10 cellular contexts compared by ENCODE assay signal in genomic region chr1:30763654-30764248, GRCh38. TPM values are rescaled to one million over a fixed set of nuclear protein-coding genes. Genes with fewer than 3 reads are reported as not detected.
DNase-seq lines count a peak whose midpoint lies in the region; TF ChIP-seq lines count a peak whose summit lies in the region.
"Had no signal": no experiment of that assay in that cellular context is flagged by ENCODE, and none has a peak within 500 bp of the region (broad histone marks: within the 10 kb centered on the region; RNA-seq: fewer than 3 reads in every experiment).

No MANE protein-coding gene starts in this region.

- H3K9me3 Mint-ChIP-seq in HFFc6: no peaks in the 10 kb centered on the region
- no peaks in the 10 kb centered on the region for H3K9me3 Mint-ChIP-seq in CD8-positive, alpha-beta memory T cell
- H3K9me3 Mint-ChIP-seq: endodermal cell had no signal

- H3K4me1 Mint-ChIP-seq in HFFc6 (ENCODE audit: low read depth): peaks cover 15% of the 10 kb centered on the region
- H3K4me1 Mint-ChIP-seq in CD8-positive, alpha-beta memory T cell: peaks cover 50 to 64% (median 54%) of the 10 kb centered on the region in 3 donors

- H2AFZ ChIP-seq in OCI-LY7 (ENCODE audit: low read length): no peak overlapping the region

- H3K4me3 Mint-ChIP-seq in HFFc6: no peak overlapping the region
- H3K4me3 Mint-ChIP-seq in CD8-positive, alpha-beta memory T cell: no peak overlapping the region
- H3K4me3 Mint-ChIP-seq: activated CD8-positive, alpha-beta memory T cell treated with anti-CD3 and anti-CD28 coated beads, Interleukin-2, amount 10 ng/mL, durations not matched to agents 7 days and 5 days; endodermal cell had no signal

- H3K27ac ChIP-seq in substantia nigra (ENCODE audit: low read depth, low read length, poor library complexity, severe bottlenecking) (peak overlapping the region; percentile 92), OCI-LY7 (ENCODE audit: low read depth, low read length, poor library complexity, severe bottlenecking) (no peak overlapping the region)
- no peak overlapping the region for H3K27ac ChIP-seq in CD8-positive, alpha-beta memory T cell (ENCODE audit: low read depth, low read length)

- peaks cover 10% of the 10 kb centered on the region for H3K4me1 ChIP-seq in adipocyte (ENCODE audit: control insufficient read depth, insufficient read depth, low read length)
- peaks cover 53% of the 10 kb centered on the region for H3K4me1 ChIP-seq in OCI-LY7 (ENCODE audit: insufficient read depth, low read length, poor library complexity, severe bottlenecking)
- peaks cover 58% of the 10 kb centered on the region for H3K4me1 ChIP-seq in CD8-positive, alpha-beta memory T cell (ENCODE audit: insufficient read depth, low read length)

- no peak for TF ChIP-seq CTCF in HFFc6 (IDR thresholded peaks at IDR 0.05)
- no peak for TF ChIP-seq CTCF in OCI-LY7 (conservative IDR thresholded peaks at IDR 0.05; ENCODE audit: low read length)

- H3K9me2 ChIP-seq in OCI-LY7 (ENCODE audit: insufficient read depth, low read length): no peaks in the 10 kb centered on the region

- no TSS peak for BruUV-seq in OCI-LY7 (replicated peaks; lab: Mats Ljungman, UMichigan)

- H3K4me3 ChIP-seq in adipocyte (ENCODE audit: low read length) (no peak overlapping the region), OCI-LY7 (ENCODE audit: low read depth, low read length, poor library complexity, severe bottlenecking) (no peak overlapping the region)
- no peak overlapping the region for H3K4me3 ChIP-seq in CD8-positive, alpha-beta memory T cell (ENCODE audit: low read length)

- H3K9me3 ChIP-seq in adipocyte (ENCODE audit: control insufficient read depth, low read length) (no peaks in the 10 kb centered on the region), OCI-LY7 (ENCODE audit: low read length) (no peaks in the 10 kb centered on the region)
- no peaks in the 10 kb centered on the region for H3K9me3 ChIP-seq in CD8-positive, alpha-beta memory T cell (ENCODE audit: low read length)

- peaks cover 12% of the 10 kb centered on the region for H3K27me3 Mint-ChIP-seq in HFFc6 (ENCODE audit: insufficient read depth)
- peaks cover 0 to 2% of the 10 kb centered on the region in 2 donors for H3K27me3 Mint-ChIP-seq in CD8-positive, alpha-beta memory T cell
- H3K27me3 Mint-ChIP-seq: activated CD8-positive, alpha-beta memory T cell treated with anti-CD3 and anti-CD28 coated beads, Interleukin-2, amount 10 ng/mL, durations not matched to agents 7 days and 5 days had no signal

- H3K4me2 ChIP-seq in OCI-LY7 (ENCODE audit: low read length): no peak overlapping the region

- H4K20me1 ChIP-seq in OCI-LY7 (ENCODE audit: insufficient read depth, low read length): no peaks in the 10 kb centered on the region

- POLR2A ChIA-PET in OCI-LY7 (lab: Charles Lee): interaction anchor here (0.7 kb wide), 1 partner anchor 43 kb away, joined by 3 read pairs; no protein-coding TSS in a partner anchor
- POLR2A ChIA-PET in CD8-positive, alpha-beta memory T cell (lab: Charles Lee): no interaction called here

- no peaks in the 10 kb centered on the region for H3K79me2 ChIP-seq in OCI-LY7 (ENCODE audit: insufficient read depth, low read depth, low read length)

- CTCF ChIA-PET in OCI-LY7 (lab: Charles Lee; ENCODE audit: unreplicated experiment): no interaction called here
- CTCF ChIA-PET in CD8-positive, alpha-beta memory T cell (lab: Charles Lee): interaction anchor here (1.0 to 1.9 kb wide), 3 partner anchors 16 to 44 kb away, joined by 3 to 6 read pairs (median 5); no protein-coding TSS in a partner anchor

- H3K36me3 Mint-ChIP-seq in HFFc6 (ENCODE audit: low read depth): no peaks in the 10 kb centered on the region; the same call in 1 of the 2 replicates
- H3K36me3 Mint-ChIP-seq in CD8-positive, alpha-beta memory T cell: peaks cover 0 to 2% (median 0%) of the 10 kb centered on the region in 3 donors
- H3K36me3 Mint-ChIP-seq: activated CD8-positive, alpha-beta memory T cell treated with anti-CD3 and anti-CD28 coated beads, Interleukin-2, amount 10 ng/mL, durations not matched to agents 7 days and 5 days had no signal

- intact Hi-C loops in OCI-LY7 (cut with micrococcal nuclease; ENCODE audit: unreplicated experiment): no loop called here

- H3K9ac ChIP-seq in adipocyte (ENCODE audit: low read length): no peak overlapping the region

- no peaks in the 10 kb centered on the region for H3K27me3 ChIP-seq in adipocyte (replicated peaks; ENCODE audit: control insufficient read depth, insufficient read depth, low read length)
- no peaks in the 10 kb centered on the region for H3K27me3 ChIP-seq in CD8-positive, alpha-beta memory T cell (ENCODE audit: insufficient read depth, low read length, poor library complexity, severe bottlenecking)

- H3K27ac Mint-ChIP-seq in HFFc6: peak overlapping the region; percentile 31; the same call in 1 of the 2 replicates
- peak overlapping the region in 2 of 8 donors; percentile 70 to 76 for H3K27ac Mint-ChIP-seq in CD8-positive, alpha-beta memory T cell
- H3K27ac Mint-ChIP-seq: endodermal cell had no signal

- H3K36me3 ChIP-seq in adipocyte (ENCODE audit: control insufficient read depth, insufficient read depth, low read length, severe bottlenecking) (no peaks in the 10 kb centered on the region), OCI-LY7 (ENCODE audit: insufficient read depth, low read length) (no peaks in the 10 kb centered on the region)
- no peaks in the 10 kb centered on the region for H3K36me3 ChIP-seq in CD8-positive, alpha-beta memory T cell (ENCODE audit: insufficient read depth, low read length)

- DNase-seq in HFFc6: peak; percentile 30
- DNase-seq in adipocyte (ENCODE audit: low read depth): peak; percentile 7
- DNase-seq in medulla oblongata (ENCODE audit: extremely low spot score): peak; percentile 81
- peak in 32 of 49 donors; percentile 22 to 80 (median 52) for DNase-seq in substantia nigra (lab: John Stamatoyannopoulos, UW)
- DNase-seq in OCI-LY7 (ENCODE audit: low spot score): no peak
- DNase-seq in CD8-positive, alpha-beta memory T cell: no peak
- DNase-seq in HPDE6-E6E7 (ENCODE audit: extremely low spot score): no peak
- DNase-seq: activated CD8-positive, alpha-beta memory T cell treated with anti-CD3 and anti-CD28 coated beads, Interleukin-2, amount 10 ng/mL, durations not matched to agents 7 days and 5 days; endodermal cell; Kasumi-1 had no signal

RNA-seq across cellular contexts. Expression of gene LAPTM5, which starts 6.2 kb away (rescaled TPM):
- total RNA-seq in HFFc6 (2021; fragmentation: NEBNext Ultra II Directional; extraction: Animal tissue kit (Norgen Biotek cat#: 25700)): under 1 TPM; 0.38 to 0.81 (median 0.63) TPM
- 91.2 and 113 TPM in 2 replicates for total RNA-seq in OCI-LY7 (2014; rRNA removed; shearing (Covaris generic))
- total RNA-seq in OCI-LY7 (2022): 137 and 163 TPM in 2 replicates
- 100 to 1,000 TPM; 204 to 206 TPM for total RNA-seq in CD8-positive, alpha-beta memory T cell
- 589 TPM for polyA plus RNA-seq in CD8-positive, alpha-beta memory T cell
- total RNA-seq: endodermal cell had no signal

RNA-seq across cellular contexts. Expression of gene MATN1, which starts 40.4 kb away (rescaled TPM):
- total RNA-seq in HFFc6 (2021; fragmentation: NEBNext Ultra II Directional; extraction: Animal tissue kit (Norgen Biotek cat#: 25700)): under 1 TPM in 1 of 6 experiments, not detected in 5; 0.06 TPM
- total RNA-seq in OCI-LY7 (2014; rRNA removed; shearing (Covaris generic)): 0.18 and 0.28 TPM in 2 replicates
- total RNA-seq in OCI-LY7 (2022): 0.42 TPM in 1 of 2 replicates, not detected in the other
- total RNA-seq in CD8-positive, alpha-beta memory T cell: under 1 TPM; 0.59 to 0.91 TPM
- not detected for polyA plus RNA-seq in CD8-positive, alpha-beta memory T cell
- total RNA-seq: endodermal cell had no signal

Comparison
In these comparisons a context has a peak if more than half of its experiments do, and no peak if none do; other contexts are left out.
1. DNase-seq: peak in HFFc6 (single experiment), adipocyte (single experiment), medulla oblongata (single experiment) and substantia nigra (32 of 49); none in OCI-LY7 (single experiment), CD8-positive, alpha-beta memory T cell (0 of 5) and HPDE6-E6E7 (single experiment).
2. RNA of gene LAPTM5, which starts 6.2 kb away (total RNA-seq): 204 to 206 TPM in CD8-positive, alpha-beta memory T cell and 91.2 to 163 TPM in OCI-LY7; 0.38 to 0.81 TPM in HFFc6; every median in the first group is over 10 times any median in the second.